17 cellular contexts compared by ENCODE assay signal in genomic region chr20:47547034-47547387, GRCh38.
"Had no signal": no experiment of that assay in that cellular context is flagged by ENCODE, and none has a peak within 500 bp of the region (broad histone marks: within the 10 kb centered on the region; RNA-seq: fewer than 3 reads in every experiment).

No MANE protein-coding gene starts in this region.

- H3K27me3 ChIP-seq: heart right ventricle, spleen, thyroid gland had no signal

- H3K36me3 ChIP-seq: thyroid gland had no signal

- H3K27me3 Mint-ChIP-seq: activated CD4-positive, alpha-beta T cell treated with anti-CD3 and anti-CD28 coated beads, Interleukin-2, amount 10 ng/mL, durations not matched to agents 7 days and 5 days; central memory CD8-positive, alpha-beta T cell; naive thymus-derived CD8-positive, alpha-beta T cell; T-cell had no signal

- DNase-seq: activated CD4-positive, alpha-beta T cell treated with anti-CD3 and anti-CD28 coated beads, Interleukin-2, amount 10 ng/mL, durations not matched to agents 7 days and 5 days; activated CD4-positive, CD25-positive, alpha-beta regulatory T cell; activated CD8-positive, alpha-beta memory T cell treated with anti-CD3 and anti-CD28 coated beads, Interleukin-2, amount 50 U/mL, for 4 hours; activated effector memory CD4-positive, alpha-beta T cell treated with anti-CD3 and anti-CD28 coated beads, Interleukin-2, amount 50 U/mL, for 16 hours; activated T-cell treated with anti-CD3 and anti-CD28 coated beads, Interleukin-2, amount 50 U/mL, for 48 hours; cortex of kidney; heart right ventricle; mesenchymal stem cell; naive thymus-derived CD8-positive, alpha-beta T cell; spleen; stimulated activated naive CD4-positive, alpha-beta T cell; T-cell had no signal

- H3K9me3 Mint-ChIP-seq: activated CD4-positive, alpha-beta T cell treated with anti-CD3 and anti-CD28 coated beads, Interleukin-2, amount 10 ng/mL, durations not matched to agents 7 days and 5 days; activated naive CD4-positive, alpha-beta T cell treated with anti-CD3 and anti-CD28 coated beads, Interleukin-2, amount 50 U/mL, for 72 hours; central memory CD8-positive, alpha-beta T cell; naive thymus-derived CD8-positive, alpha-beta T cell; T-cell had no signal

- ATAC-seq: activated naive CD4-positive, alpha-beta T cell treated with anti-CD3 and anti-CD28 coated beads, Interleukin-2, amount 50 U/mL, for 72 hours; heart right ventricle; naive thymus-derived CD8-positive, alpha-beta T cell; sciatic nerve; T-cell had no signal

- H3K9ac ChIP-seq: parathyroid adenoma had no signal

- H3K4me3 ChIP-seq: heart right ventricle, spleen, thyroid gland had no signal

- H3K27ac ChIP-seq: parathyroid adenoma had no signal

- H3K4me1 ChIP-seq: parathyroid adenoma had no signal

- H3K4me3 Mint-ChIP-seq: activated CD4-positive, alpha-beta T cell treated with anti-CD3 and anti-CD28 coated beads, Interleukin-2, amount 10 ng/mL, durations not matched to agents 7 days and 5 days; central memory CD8-positive, alpha-beta T cell; naive thymus-derived CD8-positive, alpha-beta T cell; T-cell had no signal

- H3K27ac Mint-ChIP-seq: activated CD4-positive, alpha-beta T cell treated with anti-CD3 and anti-CD28 coated beads, Interleukin-2, amount 10 ng/mL, durations not matched to agents 7 days and 5 days; activated naive CD4-positive, alpha-beta T cell treated with anti-CD3 and anti-CD28 coated beads, Interleukin-2, amount 50 U/mL, for 72 hours; T-cell had no signal
